Comparison of ENCODE assay signal across 8 cellular contexts in genomic region chr19:39970674-39971379, GRCh38. TPM values are rescaled to one million over a fixed set of nuclear protein-coding genes. Genes with fewer than 3 reads are reported as not detected.
DNase-seq lines count a peak whose midpoint lies in the region; TF ChIP-seq lines count a peak whose summit lies in the region.

TSS of gene PSMC4 (plus strand) at chr19:39971165. CDS start at chr19:39971203, 38 bp downstream.

- TF ChIP-seq CTCF in GM06990 (IDR thresholded peaks at IDR 0.05; ENCODE audit: insufficient read depth, low read length, poor library complexity, severe bottlenecking) = peak; percentile 89
- peak; percentile 83 for TF ChIP-seq CTCF in HFFc6 (IDR thresholded peaks at IDR 0.05)
- peak; percentile 56 for TF ChIP-seq CTCF in NB4 (IDR thresholded peaks at IDR 0.05; ENCODE audit: low read depth, low read length)
- peak; percentile 75 for TF ChIP-seq CTCF in SK-N-SH (IDR thresholded peaks at IDR 0.05)
- peak; percentile 51 to 68 (median 55) for TF ChIP-seq CTCF in testis (IDR thresholded peaks at IDR 0.05)

- H3K9me3 ChIP-seq in SK-N-SH = no peaks in the 10 kb centered on the region
- no peaks in the 10 kb centered on the region for H3K9me3 ChIP-seq in testis

- peaks cover 36% of the 10 kb centered on the region for H3K79me2 ChIP-seq in SK-N-SH (ENCODE audit: insufficient read depth)

- H3K36me3 Mint-ChIP-seq in HFFc6 (ENCODE audit: low read depth) = peaks cover 44% of the 10 kb centered on the region
- peaks cover 28% of the 10 kb centered on the region for H3K36me3 Mint-ChIP-seq in activated naive CD4-positive, alpha-beta T cell treated with anti-CD3 and anti-CD28 coated beads, Interleukin-2, amount 50 U/mL, for 24 hours

- peak; percentile 99 for DNase-seq in GM06990 (ENCODE audit: extremely low read depth, insufficient read length)
- peak; percentile 99 for DNase-seq in HFFc6
- peak; percentile 97 for DNase-seq in NB4 (ENCODE audit: low read depth)
- peak; percentile 96 for DNase-seq in SK-N-SH
- peak; percentile 100 for DNase-seq in globus pallidus (ENCODE audit: low spot score)
- peak; percentile 98 for DNase-seq in occipital lobe (lab: John Stamatoyannopoulos, UW)
- peak; percentile 97 for DNase-seq in testis

- H3K9me3 Mint-ChIP-seq in HFFc6 = no peaks in the 10 kb centered on the region
- H3K9me3 Mint-ChIP-seq in activated naive CD4-positive, alpha-beta T cell treated with anti-CD3 and anti-CD28 coated beads, Interleukin-2, amount 50 U/mL, for 24 hours = no peaks in the 10 kb centered on the region

- H3K4me1 ChIP-seq in SK-N-SH (ENCODE audit: control insufficient read depth in 1 of 2, insufficient read depth in 2 of 2, low read depth in 1 of 2, low read length in 1 of 2) (peaks cover 11 to 12% of the 10 kb centered on the region in 2 experiments; a peak in 2 of 4 replicates), testis (peaks cover 9% of the 10 kb centered on the region)

- H3K27ac Mint-ChIP-seq in HFFc6 = peak within 1 kb of the TSS; percentile 97
- H3K27ac Mint-ChIP-seq in activated naive CD4-positive, alpha-beta T cell treated with anti-CD3 and anti-CD28 coated beads, Interleukin-2, amount 50 U/mL, for 24 hours = peak within 1 kb of the TSS; percentile 99

- peak within 1 kb of the TSS; percentile 98 for H3K4me3 ChIP-seq in GM06990 (replicated peaks; ENCODE audit: low read depth, low read length)
- peak within 1 kb of the TSS; percentile 90 for H3K4me3 ChIP-seq in NB4 (ENCODE audit: low read depth, low read length)
- H3K4me3 ChIP-seq in SK-N-SH (ENCODE audit: low read depth in 2 of 2, low read length in 1 of 2) = peak within 1 kb of the TSS; percentile 71 to 98
- peak within 1 kb of the TSS; percentile 64 to 94 for H3K4me3 ChIP-seq in testis

- H3K9ac ChIP-seq in SK-N-SH = peak within 1 kb of the TSS; percentile 93

- H3K4me3 Mint-ChIP-seq in HFFc6 = peak within 1 kb of the TSS; percentile 96
- H3K4me3 Mint-ChIP-seq in activated naive CD4-positive, alpha-beta T cell treated with anti-CD3 and anti-CD28 coated beads, Interleukin-2, amount 50 U/mL, for 24 hours = peak within 1 kb of the TSS; percentile 98

- H3K27me3 ChIP-seq in GM06990 (replicated peaks; ENCODE audit: control insufficient read depth, insufficient read depth, low read length) (no peaks in the 10 kb centered on the region), SK-N-SH (ENCODE audit: insufficient read depth) (no peaks in the 10 kb centered on the region), testis (no peaks in the 10 kb centered on the region)

- H3K36me3 ChIP-seq in GM06990 (ENCODE audit: control insufficient read depth, insufficient read depth, low read length) = peaks cover 15% of the 10 kb centered on the region
- peaks cover 27 to 30% of the 10 kb centered on the region in 2 experiments for H3K36me3 ChIP-seq in SK-N-SH (replicated peaks in 1 of 2; ENCODE audit: control insufficient read depth in 1 of 2, insufficient read depth in 2 of 2, low read length in 1 of 2)
- no peaks in the 10 kb centered on the region for H3K36me3 ChIP-seq in testis (ENCODE audit: low read depth, missing control alignments)

- H3F3A ChIP-seq in SK-N-SH (replicated peaks; ENCODE audit: insufficient read depth) = peaks cover 3% of the 10 kb centered on the region

- peak within 1 kb of the TSS; percentile 95 for H3K4me2 ChIP-seq in SK-N-SH

- no peaks in the 10 kb centered on the region for H3K9me2 ChIP-seq in SK-N-SH

- H4K20me1 ChIP-seq in SK-N-SH (ENCODE audit: insufficient read depth) = no peaks in the 10 kb centered on the region

- H3K4me1 Mint-ChIP-seq in HFFc6 (ENCODE audit: low read depth) = peaks cover 27% of the 10 kb centered on the region
- H3K4me1 Mint-ChIP-seq in activated naive CD4-positive, alpha-beta T cell treated with anti-CD3 and anti-CD28 coated beads, Interleukin-2, amount 50 U/mL, for 24 hours = peaks cover 59% of the 10 kb centered on the region

- H3K27ac ChIP-seq in SK-N-SH (ENCODE audit: low read depth in 2 of 2, low read length in 1 of 2) = peak within 1 kb of the TSS; percentile 70 to 82
- peak within 1 kb of the TSS; percentile 71 to 90 for H3K27ac ChIP-seq in testis

- POLR2A ChIA-PET in SK-N-SH (lab: Yijun Ruan, JAX) = interaction anchor here (0.9 to 1.6 kb wide), 8 partner anchors 8 to 137 kb away, joined by 3 to 6 read pairs (median 4); partner anchors contain the start of genes DYRK1B, FBL, ZNF780A and ZNF780B

- CTCF ChIA-PET in SK-N-SH (lab: Yijun Ruan, JAX) = interaction anchor here (0.6 to 3.0 kb wide), 23 partner anchors 9 to 451 kb away, joined by 3 to 19 read pairs (median 3); partner anchors contain the start of genes DYRK1B and ZNF780B

- H3K27me3 Mint-ChIP-seq in HFFc6 (ENCODE audit: insufficient read depth) = peaks cover 6% of the 10 kb centered on the region
- no peaks in the 10 kb centered on the region for H3K27me3 Mint-ChIP-seq in activated naive CD4-positive, alpha-beta T cell treated with anti-CD3 and anti-CD28 coated beads, Interleukin-2, amount 50 U/mL, for 24 hours

- no peak for TF ChIP-seq EP300 in SK-N-SH (IDR thresholded peaks at IDR 0.05; ENCODE audit: borderline replicate concordance in 1 of 2, low read depth in 1 of 2, low read length in 1 of 2)

- H2AFZ ChIP-seq in SK-N-SH (ENCODE audit: low read depth) = peak within 1 kb of the TSS; percentile 91

- peak; percentile 34 for TF ChIP-seq POLR2A in NB4 (IDR thresholded peaks at IDR 0.05; ENCODE audit: extremely low read depth, insufficient read length)
- TF ChIP-seq POLR2A in testis (IDR thresholded peaks at IDR 0.05) = peak; percentile 43

- 0% methylated on average over 16 of the region's 47 CpGs for WGBS in SK-N-SH (ENCODE audit: low lambda C conversion rate)
- WGBS in testis, 2 donors = 0 to 1% methylated on average over 23 to 45 of the region's 47 CpGs

- intact Hi-C loops in testis (cut with DNase I; ENCODE audit: low total_unique reads) = loop anchor here (10.0 kb wide), 1 partner anchor 126 kb away; the partner anchor contains the start of gene FBL

- peak; percentile 73 for TF ChIP-seq RAD21 in SK-N-SH (IDR thresholded peaks at IDR 0.05; ENCODE audit: low read length)

TF ChIP-seq in SK-N-SH, 30 proteins besides CTCF, POLR2A, EP300 and RAD21 (continues in another document):
- TF ChIP-seq RXRA (IDR thresholded peaks at IDR 0.05; ENCODE audit: borderline replicate concordance, low read depth) (no peak), RFX5 (IDR thresholded peaks at IDR 0.05; ENCODE audit: low read length) (no peak), FOXM1 (IDR thresholded peaks at IDR 0.05; ENCODE audit: low read depth) (no peak), YY1 (IDR thresholded peaks at IDR 0.05; ENCODE audit: low read depth) (peak; percentile 80; the same call in 1 of the 2 replicates), POLR2AphosphoS5 (IDR thresholded peaks at IDR 0.05; ENCODE audit: low read depth, low read length) (peak; percentile 92), MXI1 (IDR thresholded peaks at IDR 0.05; ENCODE audit: low read depth, low read length) (peak; percentile 86), IRF3 (IDR thresholded peaks at IDR 0.05; ENCODE audit: low read depth, low read length) (no peak), USF2 (IDR thresholded peaks at IDR 0.05; ENCODE audit: borderline replicate concordance, low read depth, low read length) (no peak), FOSL2 (IDR thresholded peaks at IDR 0.05; ENCODE audit: borderline replicate concordance, low read depth) (no peak), FOXJ3 (CRISPR knock-in tag; IDR thresholded peaks at IDR 0.05) (no peak), MEF2A (IDR thresholded peaks at IDR 0.05; ENCODE audit: borderline replicate concordance, low read depth) (no peak), SIN3A (IDR thresholded peaks at IDR 0.05; ENCODE audit: borderline replicate concordance, low read depth, low read length) (peak; percentile 59; the same call in 1 of the 2 replicates)

RNA-seq across cellular contexts. Expression of gene PSMC4, which starts in this region (rescaled TPM):
- 100 to 1,000 TPM; 124 to 144 (median 133) TPM for total RNA-seq in HFFc6 (2021; fragmentation: NEBNext Ultra II Directional; extraction: Animal tissue kit (Norgen Biotek cat#: 25700))
- polyA plus RNA-seq in SK-N-SH (2012; rRNA removed) (172 and 173 TPM in 2 replicates), testis (ENCODE audit: insufficient read depth, low read depth, low replicate concordance) (114 TPM)
- 101 and 131 TPM in 2 replicates for polyA plus RNA-seq in SK-N-SH (2012; cell fraction: cytosol; rRNA removed)
- polyA plus RNA-seq in SK-N-SH (2012; cell fraction: nucleus; rRNA removed) = 150 and 180 TPM in 2 replicates
- total RNA-seq in occipital lobe (75.2 TPM), testis (10 to 100 TPM; 73.0 to 77.9 TPM)

Comparison
In these comparisons a context has a peak if more than half of its experiments do, and no peak if none do; other contexts are left out.
1. Peak in every context shown above with its lines: DNase-seq, H3K4me3 ChIP-seq and H3K27ac ChIP-seq.